Comparison of ENCODE assay signal across 17 cellular contexts in the genomic region with DNA sequence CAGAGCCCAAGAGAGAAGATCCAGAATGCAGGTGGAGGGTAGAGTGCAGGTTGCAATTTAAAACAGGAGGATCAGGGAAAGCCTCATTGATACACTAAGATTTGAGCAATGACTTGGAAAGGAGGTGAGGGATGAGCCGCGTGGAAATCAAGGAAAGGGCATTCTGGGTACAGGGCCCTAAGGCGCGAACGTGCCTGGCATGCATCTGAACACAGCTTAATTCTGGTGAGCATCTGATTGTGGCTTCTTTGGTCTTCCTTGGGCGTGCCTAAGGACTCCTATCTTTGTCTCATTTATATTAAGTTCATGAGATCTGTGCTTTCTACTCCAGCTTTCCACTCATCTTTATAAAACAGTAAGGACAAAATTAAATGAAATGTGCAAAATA.
DNase-seq lines count a peak whose midpoint lies in the region; ATAC-seq, FAIRE-seq and TF ChIP-seq lines count a peak whose summit lies in the region.
"Had no signal": no experiment of that assay in that cellular context is flagged by ENCODE, and none has a peak within 500 bp of the region (broad histone marks: within the 10 kb centered on the region; RNA-seq: fewer than 3 reads in every experiment).

No MANE protein-coding gene starts in this region.

- peaks cover 5% of the 10 kb centered on the region for H3K27me3 Mint-ChIP-seq in osteocyte (ENCODE audit: unreplicated experiment)

- ATAC-seq in SK-N-SH treated with all-trans-retinoic acid at 6 μM for 48 hours: peak; percentile 18; the same call in 2 of the 3 replicates
- ATAC-seq: CD8-positive, alpha-beta T cell had no signal

- POLR2A ChIA-PET in SK-N-SH (lab: Yijun Ruan, JAX): no interaction called here

- TF ChIP-seq CTCF in SK-N-SH (IDR thresholded peaks at IDR 0.05): no peak
- TF ChIP-seq CTCF in osteocyte (IDR thresholded peaks at IDR 0.05): no peak
- TF ChIP-seq CTCF in lower leg skin (IDR thresholded peaks at IDR 0.05): no peak

- H3K4me3 ChIP-seq in SK-N-SH (ENCODE audit: low read depth in 2 of 2, low read length in 1 of 2) (no peak overlapping the region), SJCRH30 (peak overlapping the region; percentile 48), lower leg skin (ENCODE audit: low read depth, poor library complexity, severe bottlenecking) (no peak overlapping the region)

- H3K4me1 ChIP-seq in SK-N-SH (ENCODE audit: control insufficient read depth in 1 of 2, insufficient read depth in 2 of 2, low read depth in 1 of 2, low read length in 1 of 2) (no peaks in the 10 kb centered on the region), SJCRH30 (peaks cover 25% of the 10 kb centered on the region)

- DNase-seq in SK-N-SH: no peak
- no peak for DNase-seq in SJCRH30
- peak; percentile 47 for DNase-seq in islet precursor cell
- peak; percentile 63 for DNase-seq in osteocyte (ENCODE audit: extremely low spot score, unreplicated experiment)
- DNase-seq in midbrain (lab: John Stamatoyannopoulos, UW): no peak
- no peak for DNase-seq in frontal cortex (ENCODE audit: low spot score in 2 of 2)
- DNase-seq in lower leg skin (ENCODE audit: low spot score in 2 of 2): no peak
- DNase-seq: COR-L47, DMS153, DMS79 treated with DMSO at 0.1 percent for 48 hours, GF-D8, HCEC 1CT had no signal

- H4K20me1 ChIP-seq in SK-N-SH (ENCODE audit: insufficient read depth): no peaks in the 10 kb centered on the region

- 11% methylated on average over 6 of the region's 6 CpGs for WGBS in SK-N-SH (ENCODE audit: low lambda C conversion rate)
- WGBS in lower leg skin, 2 donors: 26 to 35% methylated on average over 6 of the region's 6 CpGs

- H3K9ac ChIP-seq in SK-N-SH: no peak overlapping the region

- H3K27ac Mint-ChIP-seq in osteocyte (ENCODE audit: unreplicated experiment): no peak overlapping the region
- H3K27ac Mint-ChIP-seq: CD8-positive, alpha-beta T cell had no signal

- no peak overlapping the region for H3K4me2 ChIP-seq in SK-N-SH

- H3F3A ChIP-seq in SK-N-SH (replicated peaks; ENCODE audit: insufficient read depth): no peaks in the 10 kb centered on the region

- H3K4me1 Mint-ChIP-seq in osteocyte (ENCODE audit: unreplicated experiment): peaks cover under 1% of the 10 kb centered on the region
- H3K4me1 Mint-ChIP-seq: CD14-positive monocyte had no signal

- H3K36me3 ChIP-seq in SK-N-SH (replicated peaks in 1 of 2; ENCODE audit: control insufficient read depth in 1 of 2, insufficient read depth in 2 of 2, low read length in 1 of 2) (no peaks in the 10 kb centered on the region), SJCRH30 (no peaks in the 10 kb centered on the region)

- CTCF ChIA-PET in SK-N-SH (lab: Yijun Ruan, JAX): interaction anchor here (1.5 kb wide), 1 partner anchor 13 kb away, joined by 5 read pairs; no protein-coding TSS in a partner anchor

- H3K27me3 ChIP-seq in SK-N-SH (ENCODE audit: insufficient read depth): peaks cover 73% of the 10 kb centered on the region; the same call in 1 of the 2 replicates
- H3K27me3 ChIP-seq in SJCRH30: no peaks in the 10 kb centered on the region

- H3K36me3 Mint-ChIP-seq in osteocyte (ENCODE audit: unreplicated experiment): no peaks in the 10 kb centered on the region
- H3K36me3 Mint-ChIP-seq: CD14-positive monocyte; CD8-positive, alpha-beta T cell had no signal

- H3K4me3 Mint-ChIP-seq in osteocyte (ENCODE audit: unreplicated experiment): no peak overlapping the region
- H3K4me3 Mint-ChIP-seq: CD14-positive monocyte; CD8-positive, alpha-beta T cell had no signal

- intact Hi-C loops in lower leg skin (cut with DNase I; ENCODE audit: low total_unique reads): no loop called here

- H3K9me3 ChIP-seq in SK-N-SH (no peaks in the 10 kb centered on the region), SJCRH30 (replicated peaks) (no peaks in the 10 kb centered on the region)

- H3K9me2 ChIP-seq in SK-N-SH: no peaks in the 10 kb centered on the region

- no peak for TF ChIP-seq POLR2A in lower leg skin (IDR thresholded peaks at IDR 0.05)

- no peak for FAIRE-seq in frontal cortex (lab: Jason Lieb, UNC)
- FAIRE-seq: D721Med had no signal

- no peak overlapping the region for H2AFZ ChIP-seq in SK-N-SH (ENCODE audit: low read depth)

- TF ChIP-seq RAD21 in SK-N-SH (IDR thresholded peaks at IDR 0.05; ENCODE audit: low read length): no peak

- H3K79me2 ChIP-seq in SK-N-SH (ENCODE audit: insufficient read depth): no peaks in the 10 kb centered on the region

- no peaks in the 10 kb centered on the region for H3K9me3 Mint-ChIP-seq in osteocyte (ENCODE audit: unreplicated experiment)
- H3K9me3 Mint-ChIP-seq: CD8-positive, alpha-beta T cell had no signal

- TF ChIP-seq EP300 in SK-N-SH (IDR thresholded peaks at IDR 0.05; ENCODE audit: borderline replicate concordance in 1 of 2, low read depth in 1 of 2, low read length in 1 of 2): no peak

- H3K27ac ChIP-seq in SK-N-SH (ENCODE audit: low read depth in 2 of 2, low read length in 1 of 2) (no peak overlapping the region), SJCRH30 (peak overlapping the region; percentile 89)
- H3K27ac ChIP-seq: 22Rv1 had no signal

TF ChIP-seq in SK-N-SH treated with all-trans-retinoic acid at 6 μM for 48 hours, 23 proteins besides CTCF, POLR2A, EP300 and RAD21 (continues in another document):
- TF ChIP-seq ZNF70 (CRISPR knock-in tag; IDR thresholded peaks at IDR 0.05) (no peak), ISL1 (CRISPR knock-in tag; IDR thresholded peaks at IDR 0.05) (no peak), ZFP3 (CRISPR knock-in tag; IDR thresholded peaks at IDR 0.05) (no peak), SNAI2 (CRISPR knock-in tag; IDR thresholded peaks at IDR 0.05) (no peak), CREB5 (CRISPR knock-in tag; IDR thresholded peaks at IDR 0.05; ENCODE audit: low read depth) (no peak), RARB (CRISPR knock-in tag; IDR thresholded peaks at IDR 0.05) (no peak), ZC3H10 (CRISPR knock-in tag; IDR thresholded peaks at IDR 0.05) (no peak)
- TF ChIP-seq, protein P1, sequence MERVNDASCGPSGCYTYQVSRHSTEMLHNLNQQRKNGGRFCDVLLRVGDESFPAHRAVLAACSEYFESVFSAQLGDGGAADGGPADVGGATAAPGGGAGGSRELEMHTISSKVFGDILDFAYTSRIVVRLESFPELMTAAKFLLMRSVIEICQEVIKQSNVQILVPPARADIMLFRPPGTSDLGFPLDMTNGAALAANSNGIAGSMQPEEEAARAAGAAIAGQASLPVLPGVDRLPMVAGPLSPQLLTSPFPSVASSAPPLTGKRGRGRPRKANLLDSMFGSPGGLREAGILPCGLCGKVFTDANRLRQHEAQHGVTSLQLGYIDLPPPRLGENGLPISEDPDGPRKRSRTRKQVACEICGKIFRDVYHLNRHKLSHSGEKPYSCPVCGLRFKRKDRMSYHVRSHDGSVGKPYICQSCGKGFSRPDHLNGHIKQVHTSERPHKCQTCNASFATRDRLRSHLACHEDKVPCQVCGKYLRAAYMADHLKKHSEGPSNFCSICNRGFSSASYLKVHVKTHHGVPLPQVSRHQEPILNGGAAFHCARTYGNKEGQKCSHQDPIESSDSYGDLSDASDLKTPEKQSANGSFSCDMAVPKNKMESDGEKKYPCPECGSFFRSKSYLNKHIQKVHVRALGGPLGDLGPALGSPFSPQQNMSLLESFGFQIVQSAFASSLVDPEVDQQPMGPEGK (CRISPR knock-in tag; IDR thresholded peaks at IDR 0.05; ENCODE audit: borderline replicate concordance): no peak

TF ChIP-seq in SK-N-SH, 30 proteins besides CTCF, POLR2A, EP300 and RAD21 (continues in another document):
- TF ChIP-seq, protein P2, sequence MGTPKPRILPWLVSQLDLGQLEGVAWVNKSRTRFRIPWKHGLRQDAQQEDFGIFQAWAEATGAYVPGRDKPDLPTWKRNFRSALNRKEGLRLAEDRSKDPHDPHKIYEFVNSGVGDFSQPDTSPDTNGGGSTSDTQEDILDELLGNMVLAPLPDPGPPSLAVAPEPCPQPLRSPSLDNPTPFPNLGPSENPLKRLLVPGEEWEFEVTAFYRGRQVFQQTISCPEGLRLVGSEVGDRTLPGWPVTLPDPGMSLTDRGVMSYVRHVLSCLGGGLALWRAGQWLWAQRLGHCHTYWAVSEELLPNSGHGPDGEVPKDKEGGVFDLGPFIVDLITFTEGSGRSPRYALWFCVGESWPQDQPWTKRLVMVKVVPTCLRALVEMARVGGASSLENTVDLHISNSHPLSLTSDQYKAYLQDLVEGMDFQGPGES (IDR thresholded peaks at IDR 0.05; ENCODE audit: low read depth, low read length): no peak
- TF ChIP-seq MAX (IDR thresholded peaks at IDR 0.05; ENCODE audit: low read depth): no peak
- no peak for TF ChIP-seq NFIC (IDR thresholded peaks at IDR 0.05; ENCODE audit: borderline replicate concordance)
- TF ChIP-seq, protein P3, sequence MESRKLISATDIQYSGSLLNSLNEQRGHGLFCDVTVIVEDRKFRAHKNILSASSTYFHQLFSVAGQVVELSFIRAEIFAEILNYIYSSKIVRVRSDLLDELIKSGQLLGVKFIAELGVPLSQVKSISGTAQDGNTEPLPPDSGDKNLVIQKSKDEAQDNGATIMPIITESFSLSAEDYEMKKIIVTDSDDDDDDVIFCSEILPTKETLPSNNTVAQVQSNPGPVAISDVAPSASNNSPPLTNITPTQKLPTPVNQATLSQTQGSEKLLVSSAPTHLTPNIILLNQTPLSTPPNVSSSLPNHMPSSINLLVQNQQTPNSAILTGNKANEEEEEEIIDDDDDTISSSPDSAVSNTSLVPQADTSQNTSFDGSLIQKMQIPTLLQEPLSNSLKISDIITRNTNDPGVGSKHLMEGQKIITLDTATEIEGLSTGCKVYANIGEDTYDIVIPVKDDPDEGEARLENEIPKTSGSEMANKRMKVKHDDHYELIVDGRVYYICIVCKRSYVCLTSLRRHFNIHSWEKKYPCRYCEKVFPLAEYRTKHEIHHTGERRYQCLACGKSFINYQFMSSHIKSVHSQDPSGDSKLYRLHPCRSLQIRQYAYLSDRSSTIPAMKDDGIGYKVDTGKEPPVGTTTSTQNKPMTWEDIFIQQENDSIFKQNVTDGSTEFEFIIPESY (IDR thresholded peaks at IDR 0.05; ENCODE audit: borderline replicate concordance, low read depth): no peak
- TF ChIP-seq CHD2 (IDR thresholded peaks at IDR 0.05; ENCODE audit: low read length, partially characterized antibody): no peak
- no peak for TF ChIP-seq RCOR1 (IDR thresholded peaks at IDR 0.05; ENCODE audit: low read length)
- no peak for TF ChIP-seq MEF2A (IDR thresholded peaks at IDR 0.05; ENCODE audit: borderline replicate concordance, low read depth)
- TF ChIP-seq FOXM1 (IDR thresholded peaks at IDR 0.05; ENCODE audit: low read depth): no peak
- no peak for TF ChIP-seq EZH2phosphoT487 (IDR thresholded peaks at IDR 0.05; ENCODE audit: borderline replicate concordance, low read depth)
- no peak for TF ChIP-seq POLR2AphosphoS5 (IDR thresholded peaks at IDR 0.05; ENCODE audit: low read depth, low read length)

Comparison
In these comparisons a context has a peak if more than half of its experiments do, and no peak if none do; other contexts are left out.
1. DNase-seq: peak in islet precursor cell (single experiment) and osteocyte (single experiment); none in SK-N-SH (single experiment), SJCRH30 (0 of 2), midbrain (single experiment), frontal cortex (0 of 2) and lower leg skin (0 of 2).